Comparison of ENCODE assay signal across 18 cellular contexts in genomic region chr22:46864314-46865051, GRCh38.
DNase-seq lines count a peak whose midpoint lies in the region; ATAC-seq, FAIRE-seq and TF ChIP-seq lines count a peak whose summit lies in the region.
"Had no signal": no experiment of that assay in that cellular context is flagged by ENCODE, and none has a peak within 500 bp of the region (broad histone marks: within the 10 kb centered on the region; RNA-seq: fewer than 3 reads in every experiment).

No MANE protein-coding gene starts in this region.

- no peak overlapping the region for H3K4me2 ChIP-seq in mesenchymal stem cell (ENCODE audit: low read length, poor library complexity, severe bottlenecking)
- H3K4me2 ChIP-seq: A549 had no signal

- H3K36me3 Mint-ChIP-seq in Caco-2 (ENCODE audit: insufficient read depth, unreplicated experiment): peaks cover 12% of the 10 kb centered on the region
- H3K36me3 Mint-ChIP-seq in WTC11: no peaks in the 10 kb centered on the region; the same call in 1 of the 2 replicates
- H3K36me3 Mint-ChIP-seq in activated naive CD8-positive, alpha-beta T cell treated with anti-CD3 and anti-CD28 coated beads for 36 hours: peaks cover 51% of the 10 kb centered on the region

- peaks cover 50% of the 10 kb centered on the region for H3K79me1 ChIP-seq in mesenchymal stem cell (replicated peaks; ENCODE audit: low read length, poor library complexity, severe bottlenecking)

- H2BK12ac ChIP-seq in mesenchymal stem cell (ENCODE audit: low read length in 2 of 2): no peak overlapping the region

- no peak overlapping the region for H2AFZ ChIP-seq in mesenchymal stem cell (ENCODE audit: low read depth, low read length)

- H3K9me3 Mint-ChIP-seq in Caco-2 (ENCODE audit: unreplicated experiment) (no peaks in the 10 kb centered on the region), WTC11 (no peaks in the 10 kb centered on the region)
- peaks cover 5% of the 10 kb centered on the region for H3K9me3 Mint-ChIP-seq in activated naive CD8-positive, alpha-beta T cell treated with anti-CD3 and anti-CD28 coated beads for 36 hours

- H3K23ac ChIP-seq in mesenchymal stem cell (ENCODE audit: low read length in 2 of 2): no peak overlapping the region

- H2BK120ac ChIP-seq in mesenchymal stem cell (ENCODE audit: low read depth, low read length): no peak overlapping the region

- no peak overlapping the region for H3K14ac ChIP-seq in mesenchymal stem cell (ENCODE audit: low read length in 2 of 2)

- peaks cover 34% of the 10 kb centered on the region for H3K4me1 Mint-ChIP-seq in Caco-2 (ENCODE audit: low read depth, unreplicated experiment)
- peaks cover 30% of the 10 kb centered on the region for H3K4me1 Mint-ChIP-seq in WTC11
- H3K4me1 Mint-ChIP-seq in activated naive CD8-positive, alpha-beta T cell treated with anti-CD3 and anti-CD28 coated beads for 36 hours: peaks cover 2% of the 10 kb centered on the region

- H3K27me3 Mint-ChIP-seq in Caco-2 (ENCODE audit: insufficient read depth, unreplicated experiment) (no peaks in the 10 kb centered on the region), WTC11 (ENCODE audit: low read depth) (no peaks in the 10 kb centered on the region; the same call in 1 of the 2 replicates)
- H3K27me3 Mint-ChIP-seq in activated naive CD8-positive, alpha-beta T cell treated with anti-CD3 and anti-CD28 coated beads for 36 hours: no peaks in the 10 kb centered on the region
- H3K27me3 Mint-ChIP-seq: CD4-positive, CD25-positive, alpha-beta regulatory T cell had no signal

- 69% methylated on average over 10 of the region's 10 CpGs for WGBS in pancreas, 2 donors
- WGBS in mesenchymal stem cell: 97% methylated on average over 9 of the region's 10 CpGs

- no peak overlapping the region for H2AK5ac ChIP-seq in mesenchymal stem cell (ENCODE audit: low read length, severe bottlenecking)

- no peak overlapping the region for H3K4me3 ChIP-seq in Caco-2 (ENCODE audit: low read depth, low read length)
- no peak overlapping the region for H3K4me3 ChIP-seq in pancreas
- H3K4me3 ChIP-seq in mesenchymal stem cell (ENCODE audit: insufficient read depth in 1 of 2, low read depth in 1 of 2, low read length in 2 of 2): no peak overlapping the region
- H3K4me3 ChIP-seq: A549 had no signal

- POLR2A ChIA-PET in Caco-2 (lab: Charles Lee): no interaction called here
- POLR2A ChIA-PET in WTC11 (lab: Charles Lee): interaction anchor here (0.9 kb wide), 1 partner anchor 13 kb away, joined by 3 read pairs; no protein-coding TSS in a partner anchor

- ATAC-seq in WTC11: no peak
- peak; percentile 81 for ATAC-seq in left colon
- peak; percentile 40 to 81 (median 70) for ATAC-seq in pancreas
- ATAC-seq: A549, PC-3 had no signal

- no peak overlapping the region for H2BK15ac ChIP-seq in mesenchymal stem cell (ENCODE audit: low read depth, poor library complexity, severe bottlenecking)

- TF ChIP-seq CTCF in Caco-2 (IDR thresholded peaks at IDR 0.05; ENCODE audit: insufficient read depth in 1 of 2, low read depth in 1 of 2, low read length in 1 of 2, severe bottlenecking in 1 of 2, unreplicated experiment in 1 of 2): no peak
- no peak for TF ChIP-seq CTCF in WTC11 (IDR thresholded peaks at IDR 0.05)
- no peak for TF ChIP-seq CTCF in pancreas (IDR thresholded peaks at IDR 0.05)

- H2BK5ac ChIP-seq in mesenchymal stem cell (ENCODE audit: low read depth, low read length, poor library complexity, severe bottlenecking): no peak overlapping the region

- no peak overlapping the region for H4K91ac ChIP-seq in mesenchymal stem cell (ENCODE audit: low read length)

- no peaks in the 10 kb centered on the region for H3K27me3 ChIP-seq in Caco-2 (replicated peaks; ENCODE audit: control insufficient read depth, insufficient read depth, low read length)
- H3K27me3 ChIP-seq in pancreas: no peaks in the 10 kb centered on the region
- no peaks in the 10 kb centered on the region for H3K27me3 ChIP-seq in mesenchymal stem cell (ENCODE audit: control insufficient read depth in 1 of 2, insufficient read depth in 1 of 2, low read length in 2 of 2)

- H3K4me1 ChIP-seq in Caco-2 (peaks cover 29% of the 10 kb centered on the region), pancreas (peaks cover 0 to 7% (median 0%) of the 10 kb centered on the region in 3 donors), mesenchymal stem cell (ENCODE audit: control insufficient read depth, insufficient read depth, low read depth, low read length) (peaks cover 6% of the 10 kb centered on the region)
- H3K4me1 ChIP-seq: A549 had no signal

- H3K27ac Mint-ChIP-seq in Caco-2 (ENCODE audit: unreplicated experiment): peak overlapping the region; percentile 89
- H3K27ac Mint-ChIP-seq in WTC11: no peak overlapping the region
- H3K27ac Mint-ChIP-seq in activated naive CD8-positive, alpha-beta T cell treated with anti-CD3 and anti-CD28 coated beads for 36 hours: no peak overlapping the region
- H3K27ac Mint-ChIP-seq: CD4-positive, CD25-positive, alpha-beta regulatory T cell had no signal

- no peak overlapping the region for H3K4ac ChIP-seq in mesenchymal stem cell (ENCODE audit: low read depth in 1 of 2, low read length in 2 of 2)

- H3K9me3 ChIP-seq in Caco-2 (no peaks in the 10 kb centered on the region), pancreas (no peaks in the 10 kb centered on the region), mesenchymal stem cell (ENCODE audit: control insufficient read depth, low read length) (no peaks in the 10 kb centered on the region)
- H3K9me3 ChIP-seq: A549 had no signal

- H3K36me3 ChIP-seq in Caco-2 (ENCODE audit: control insufficient read depth, insufficient read depth, low read length) (no peaks in the 10 kb centered on the region; the same call in 1 of the 2 replicates), pancreas (no peaks in the 10 kb centered on the region), mesenchymal stem cell (ENCODE audit: control insufficient read depth in 1 of 2, insufficient read depth in 2 of 2, low read depth in 1 of 2, low read length in 2 of 2) (peaks cover 0 to 4% of the 10 kb centered on the region in 2 experiments)

- DNase-seq in Caco-2 (peak in 1 of 2 experiments; percentile 54), WTC11 (ENCODE audit: low spot score) (no peak), left colon (no peak), pancreas (no peak), mesenchymal stem cell (no peak), NCI-H510A treated with DMSO at 0.1 percent for 48 hours (lab: John Stamatoyannopoulos, UW) (no peak), hypothalamus (lab: John Stamatoyannopoulos, UW) (no peak)
- DNase-seq in activated naive CD8-positive, alpha-beta T cell treated with anti-CD3 and anti-CD28 coated beads for 36 hours: no peak
- DNase-seq: CD4-positive, CD25-positive, alpha-beta regulatory T cell; GF-D8; H7; Kasumi-1; NCI-H1417 treated with DMSO at 0.1 percent for 48 hours; NCI-H2081; NCI-H226; NCI-H526 treated with DMSO at 0.1 percent for 48 hours; PC-3 had no signal

- FAIRE-seq in pancreas (lab: Jason Lieb, UNC): no peak
- FAIRE-seq: A549 had no signal

- no TSS peak for BruUV-seq in Caco-2 (replicated peaks; lab: Mats Ljungman, UMichigan)

- intact Hi-C loops in Caco-2 (cut with micrococcal nuclease; ENCODE audit: unreplicated experiment) (loop anchor here (2.0 kb wide), 1 partner anchor 14 kb away; no protein-coding TSS in a partner anchor), left colon (cut with DNase I, micrococcal nuclease) (no loop called here), pancreas (cut with DNase I) (no loop called here)

- CTCF ChIA-PET in Caco-2 (lab: Charles Lee): interaction anchor here (0.6 to 1.2 kb wide), 3 partner anchors 15 to 66 kb away, joined by 3 to 4 read pairs (median 3); no protein-coding TSS in a partner anchor
- CTCF ChIA-PET in WTC11 (lab: Charles Lee): no interaction called here

- no peak overlapping the region for H3K18ac ChIP-seq in mesenchymal stem cell (ENCODE audit: low read depth in 1 of 2, low read length in 2 of 2)

- H4K8ac ChIP-seq in mesenchymal stem cell (ENCODE audit: low read length): no peak overlapping the region

- H3K9ac ChIP-seq in mesenchymal stem cell (ENCODE audit: low read length): no peak overlapping the region

- H3K4me3 Mint-ChIP-seq in Caco-2 (ENCODE audit: unreplicated experiment): peak overlapping the region; percentile 19
- no peak overlapping the region for H3K4me3 Mint-ChIP-seq in WTC11
- H3K4me3 Mint-ChIP-seq in activated naive CD8-positive, alpha-beta T cell treated with anti-CD3 and anti-CD28 coated beads for 36 hours: no peak overlapping the region
- H3K4me3 Mint-ChIP-seq: CD4-positive, CD25-positive, alpha-beta regulatory T cell had no signal

- H3K27ac ChIP-seq in pancreas (no peak overlapping the region), mesenchymal stem cell (ENCODE audit: low read length, poor library complexity, severe bottlenecking) (no peak overlapping the region)
- H3K27ac ChIP-seq: A549 had no signal

TF ChIP-seq in WTC11, 78 proteins besides CTCF, POLR2A, EP300 and RAD21:
- no peak for TF ChIP-seq ATF2 (CRISPR knock-in tag; IDR thresholded peaks at IDR 0.05; ENCODE audit: borderline replicate concordance, low read depth)
- 0 out of 2 replicates have a peak, but pooled peaks have one; percentile 22 for TF ChIP-seq GABPB1 (CRISPR knock-in tag; IDR thresholded peaks at IDR 0.05)
